Comparison of ENCODE assay signal across 15 cellular contexts in the genomic region with DNA sequence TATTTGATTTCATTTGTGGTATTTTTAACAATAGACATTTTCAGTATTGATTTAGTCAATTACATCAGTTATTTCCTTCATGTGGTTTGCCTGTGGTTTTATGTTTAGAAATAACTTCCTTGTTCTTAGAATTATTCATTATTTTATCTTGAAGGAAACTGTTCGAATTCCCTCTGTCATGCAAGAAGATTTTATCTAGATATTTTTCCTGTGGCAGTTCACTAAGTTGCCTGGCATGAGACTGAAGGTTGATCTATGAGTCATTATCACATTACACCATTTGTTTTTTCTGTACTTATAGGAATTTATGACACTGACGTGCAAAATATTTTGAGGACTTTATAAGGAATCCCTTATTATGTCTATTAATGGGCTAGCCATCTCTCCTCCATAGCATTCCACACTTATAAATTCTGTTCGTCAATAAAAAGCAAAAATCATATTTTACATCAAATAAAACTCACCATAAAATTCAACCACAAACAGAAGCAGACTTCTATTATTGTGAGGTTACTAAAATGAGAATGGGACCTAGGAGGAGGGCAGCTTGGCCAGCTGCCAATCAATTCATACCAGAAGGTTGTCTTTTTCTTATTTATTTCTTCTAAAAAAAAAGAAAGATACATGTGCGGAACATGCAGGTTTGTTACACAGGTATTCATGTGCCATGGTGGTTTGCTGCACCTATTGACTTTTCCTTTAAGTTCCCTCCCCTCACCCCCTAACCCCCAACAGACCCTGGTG.
DNase-seq lines count a peak whose midpoint lies in the region; ATAC-seq and TF ChIP-seq lines count a peak whose summit lies in the region.
"Had no signal": no experiment of that assay in that cellular context is flagged by ENCODE, and none has a peak within 500 bp of the region (broad histone marks: within the 10 kb centered on the region; RNA-seq: fewer than 3 reads in every experiment).

No MANE protein-coding gene starts in this region.

- H3K4me1 Mint-ChIP-seq in glutamatergic neuron (ENCODE audit: low read depth, unreplicated experiment), result peaks cover 30% of the 10 kb centered on the region
- H3K4me1 Mint-ChIP-seq: B cell had no signal

- ATAC-seq in HG02642 (IDR thresholded peaks at IDR 0.05; ENCODE audit: poor library complexity, unreplicated experiment) (no peak), HG02798 (IDR thresholded peaks at IDR 0.05; ENCODE audit: poor library complexity, unreplicated experiment) (no peak)
- ATAC-seq: gastroesophageal sphincter had no signal

- TF ChIP-seq CTCF in AG09309 (IDR thresholded peaks at IDR 0.05; ENCODE audit: control insufficient read depth, insufficient read depth, low read depth, low read length, missing control alignments) (no peak), glutamatergic neuron (IDR thresholded peaks at IDR 0.05; ENCODE audit: partially characterized antibody, unreplicated experiment) (no peak)

- H3K9me3 Mint-ChIP-seq in glutamatergic neuron (ENCODE audit: unreplicated experiment), result peaks cover 11% of the 10 kb centered on the region

- peak overlapping the region; percentile 60 for H3K27ac Mint-ChIP-seq in glutamatergic neuron (ENCODE audit: unreplicated experiment)
- H3K27ac Mint-ChIP-seq: B cell had no signal

- peak; percentile 78 for DNase-seq in AG09309 (ENCODE audit: low read depth)
- DNase-seq in LHCN-M2 (ENCODE audit: low read depth), result peak; percentile 63
- DNase-seq in astrocyte of the hippocampus (ENCODE audit: low read depth, low spot score), result peak; percentile 61
- DNase-seq in glutamatergic neuron, result no peak
- no peak for DNase-seq in activated T-cell treated with anti-CD3 and anti-CD28 coated beads for 4 hours
- DNase-seq in RPMI8226, result no peak
- DNase-seq: NCI-H1105, NCI-H69, pancreas had no signal

- no peak overlapping the region for H3K4me3 ChIP-seq in AG09309 (ENCODE audit: control insufficient read depth, low read depth, low read length)
- H3K4me3 ChIP-seq: gastroesophageal sphincter, lung, pancreas, SJSA1 had no signal

- H3K36me3 Mint-ChIP-seq in glutamatergic neuron (ENCODE audit: unreplicated experiment), result peaks cover 32% of the 10 kb centered on the region

- H3K4me3 Mint-ChIP-seq in glutamatergic neuron (ENCODE audit: unreplicated experiment), result no peak overlapping the region
- H3K4me3 Mint-ChIP-seq: B cell had no signal

- H3K27me3 Mint-ChIP-seq in glutamatergic neuron (ENCODE audit: unreplicated experiment), result peaks cover 6% of the 10 kb centered on the region
- H3K27me3 Mint-ChIP-seq: B cell had no signal

Comparison
In these comparisons a context has a peak if more than half of its experiments do, and no peak if none do; other contexts are left out.
1. DNase-seq: peak in AG09309 (single experiment), LHCN-M2 (single experiment) and astrocyte of the hippocampus (single experiment); none in glutamatergic neuron (single experiment), activated T-cell treated with anti-CD3 and anti-CD28 coated beads for 4 hours (single experiment) and RPMI8226 (single experiment).